13 cellular contexts compared by ENCODE assay signal in the genomic region with DNA sequence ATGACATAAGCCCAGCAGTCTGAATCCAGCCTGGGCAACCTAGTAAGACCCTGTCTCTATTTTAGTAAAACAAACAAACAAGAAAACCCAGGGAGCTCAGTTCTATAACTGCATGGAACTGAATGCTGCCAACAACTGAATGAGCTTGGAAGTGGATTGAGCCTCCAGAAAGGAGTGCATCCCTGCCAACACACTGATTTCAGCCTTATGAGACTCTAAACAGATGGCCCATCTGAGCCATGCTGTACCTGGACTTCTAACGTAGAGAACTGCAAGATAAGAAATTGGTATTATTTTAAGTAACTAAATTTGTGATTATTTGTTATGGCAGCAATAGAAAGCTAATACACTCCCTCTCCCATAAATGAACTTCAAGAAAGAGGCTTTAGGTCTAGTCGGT.
DNase-seq lines count a peak whose midpoint lies in the region; ATAC-seq and TF ChIP-seq lines count a peak whose summit lies in the region.
"Had no signal": no experiment of that assay in that cellular context is flagged by ENCODE, and none has a peak within 500 bp of the region (broad histone marks: within the 10 kb centered on the region; RNA-seq: fewer than 3 reads in every experiment).

No MANE protein-coding gene starts in this region.

- no peaks in the 10 kb centered on the region for H3K36me3 ChIP-seq in GM23338 (ENCODE audit: insufficient read depth)
- no peaks in the 10 kb centered on the region for H3K36me3 ChIP-seq in ascending aorta
- no peaks in the 10 kb centered on the region for H3K36me3 ChIP-seq in esophagus muscularis mucosa
- H3K36me3 ChIP-seq in right lobe of liver, result no peaks in the 10 kb centered on the region
- H3K36me3 ChIP-seq: BLaER1 treated with 17β-estradiol and CSF1 and Interleukin-3, amounts not matched to agents 10 nM and 100 nM; HAP-1 had no signal

- no peaks in the 10 kb centered on the region for H3K79me2 ChIP-seq in GM23338 (replicated peaks; ENCODE audit: insufficient read depth)

- H3K4me1 ChIP-seq in GM23338 (ENCODE audit: insufficient read depth), result peaks cover 8% of the 10 kb centered on the region
- H3K4me1 ChIP-seq in ascending aorta, result peaks cover 0 to 21% of the 10 kb centered on the region in 2 donors
- H3K4me1 ChIP-seq in esophagus muscularis mucosa, result peaks cover 12 to 63% (median 49%) of the 10 kb centered on the region in 4 donors
- peaks cover 0 to 35% (median 11%) of the 10 kb centered on the region in 4 donors for H3K4me1 ChIP-seq in right lobe of liver
- H3K4me1 ChIP-seq: HAP-1 had no signal

- intact Hi-C loops in ascending aorta (cut with DNase I) (no loop called here), esophagus muscularis mucosa (cut with DNase I) (no loop called here), right lobe of liver (cut with DNase I) (no loop called here)

- H3K4me3 ChIP-seq in GM23338, result no peak overlapping the region
- H3K4me3 ChIP-seq in ascending aorta, result no peak overlapping the region
- H3K4me3 ChIP-seq in esophagus muscularis mucosa, result no peak overlapping the region
- H3K4me3 ChIP-seq in right lobe of liver, result no peak overlapping the region
- H3K4me3 ChIP-seq: BLaER1 treated with 17β-estradiol and CSF1 and Interleukin-3, amounts not matched to agents 10 nM and 100 nM; HAP-1 had no signal

- H3K36me3 Mint-ChIP-seq in GM23338 (ENCODE audit: low read depth), result no peaks in the 10 kb centered on the region
- H3K36me3 Mint-ChIP-seq: CD8-positive, alpha-beta T cell had no signal

- H3K9me3 Mint-ChIP-seq in GM23338, result peaks cover 5% of the 10 kb centered on the region; the same call in 1 of the 3 replicates
- H3K9me3 Mint-ChIP-seq: CD8-positive, alpha-beta T cell had no signal

- no peak for TF ChIP-seq EP300 in esophagus muscularis mucosa (IDR thresholded peaks at IDR 0.05)

- TF ChIP-seq CTCF in GM23338 (conservative IDR thresholded peaks at IDR 0.05; ENCODE audit: low read depth in 2 of 2) (no peak), ascending aorta (IDR thresholded peaks at IDR 0.05) (no peak), esophagus muscularis mucosa (IDR thresholded peaks at IDR 0.05) (no peak), right lobe of liver (IDR thresholded peaks at IDR 0.05) (no peak)

- no peak for DNase-seq in GM23338 (ENCODE audit: low spot score)
- DNase-seq in ascending aorta (ENCODE audit: low spot score in 2 of 2), result no peak
- DNase-seq in esophagus muscularis mucosa (ENCODE audit: extremely low spot score), result no peak
- no peak for DNase-seq in DMS53 (lab: John Stamatoyannopoulos, UW)
- no peak for DNase-seq in glomerular visceral epithelial cell (ENCODE audit: extremely low spot score)
- no peak for DNase-seq in right lobe of liver
- DNase-seq: Calu3; CD8-positive, alpha-beta T cell; DND-41; EL had no signal

- peaks cover 12% of the 10 kb centered on the region for H3K9me2 ChIP-seq in GM23338 (ENCODE audit: insufficient read depth)

- peak overlapping the region; percentile 8; the same call in 1 of the 2 replicates for H2AFZ ChIP-seq in GM23338

- WGBS in esophagus muscularis mucosa, result 69% methylated on average over 2 of the region's 2 CpGs
- WGBS in right lobe of liver (ENCODE audit: insufficient coverage, low coverage, low lambda C conversion rate, missing lambda C conversion rate), result 86% methylated on average over 2 of the region's 2 CpGs

- H4K20me1 ChIP-seq in GM23338 (replicated peaks; ENCODE audit: insufficient read depth), result no peaks in the 10 kb centered on the region
- H4K20me1 ChIP-seq: BLaER1 treated with 17β-estradiol and CSF1 and Interleukin-3, amounts not matched to agents 10 nM and 100 nM had no signal

- H3F3A ChIP-seq in GM23338 (replicated peaks; ENCODE audit: low read depth), result no peaks in the 10 kb centered on the region

- H3K9me3 ChIP-seq in ascending aorta (no peaks in the 10 kb centered on the region), esophagus muscularis mucosa (no peaks in the 10 kb centered on the region), right lobe of liver (no peaks in the 10 kb centered on the region)

- TF ChIP-seq POLR2A in esophagus muscularis mucosa (IDR thresholded peaks at IDR 0.05; ENCODE audit: low read depth) (no peak), right lobe of liver (IDR thresholded peaks at IDR 0.05) (no peak)

- ATAC-seq in GM23338, result no peak
- ATAC-seq in right lobe of liver, result no peak
- ATAC-seq: CD8-positive, alpha-beta T cell had no signal

- H3K4me1 Mint-ChIP-seq in GM23338, result peaks cover 11% of the 10 kb centered on the region

- no peak overlapping the region for H3K4me2 ChIP-seq in GM23338
- H3K4me2 ChIP-seq: BLaER1 treated with 17β-estradiol and CSF1 and Interleukin-3, amounts not matched to agents 10 nM and 100 nM had no signal

- H3K27me3 ChIP-seq in GM23338 (ENCODE audit: insufficient read depth) (no peaks in the 10 kb centered on the region), ascending aorta (no peaks in the 10 kb centered on the region), esophagus muscularis mucosa (no peaks in the 10 kb centered on the region), right lobe of liver (no peaks in the 10 kb centered on the region)
- H3K27me3 ChIP-seq: BLaER1 treated with 17β-estradiol and CSF1 and Interleukin-3, amounts not matched to agents 10 nM and 100 nM had no signal

- H3K27ac Mint-ChIP-seq in GM23338, result no peak overlapping the region
- H3K27ac Mint-ChIP-seq: B cell; CD8-positive, alpha-beta T cell had no signal

- H3K4me3 Mint-ChIP-seq in GM23338, result no peak overlapping the region
- H3K4me3 Mint-ChIP-seq: B cell; CD8-positive, alpha-beta T cell had no signal

- H3K27ac ChIP-seq in GM23338 (ENCODE audit: low read depth) (no peak overlapping the region), ascending aorta (peak overlapping the region; percentile 73 to 78), esophagus muscularis mucosa (replicated peaks in 1 of 4) (peak overlapping the region in 3 of 4 donors; percentile 79 to 85 (median 79)), right lobe of liver (no peak overlapping the region)
- H3K27ac ChIP-seq: BLaER1 treated with 17β-estradiol and CSF1 and Interleukin-3, amounts not matched to agents 10 nM and 100 nM had no signal

- H3K27me3 Mint-ChIP-seq in GM23338 (ENCODE audit: insufficient read depth, low read depth, poor library complexity), result no peaks in the 10 kb centered on the region

TF ChIP-seq in GM23338, 12 proteins besides CTCF, POLR2A, EP300 and RAD21:
- TF ChIP-seq STAT1 (IDR thresholded peaks at IDR 0.05; ENCODE audit: unreplicated experiment) (no peak), EZH2phosphoT487 (IDR thresholded peaks at IDR 0.05; ENCODE audit: unreplicated experiment) (no peak), ZNF462 (CRISPR knock-in tag; IDR thresholded peaks at IDR 0.05) (no peak), ZNF114 (CRISPR knock-in tag; IDR thresholded peaks at IDR 0.05) (no peak)
TF ChIP-seq in GM23338: peak in this region for 0.

Comparison
In these comparisons a context has a peak if more than half of its experiments do, and no peak if none do; other contexts are left out.
1. H3K27ac ChIP-seq: peak in ascending aorta (2 of 2) and esophagus muscularis mucosa (3 of 4); none in GM23338 (single experiment) and right lobe of liver (0 of 3).